ENCODE assay signal across 8 cellular contexts in the genomic region with DNA sequence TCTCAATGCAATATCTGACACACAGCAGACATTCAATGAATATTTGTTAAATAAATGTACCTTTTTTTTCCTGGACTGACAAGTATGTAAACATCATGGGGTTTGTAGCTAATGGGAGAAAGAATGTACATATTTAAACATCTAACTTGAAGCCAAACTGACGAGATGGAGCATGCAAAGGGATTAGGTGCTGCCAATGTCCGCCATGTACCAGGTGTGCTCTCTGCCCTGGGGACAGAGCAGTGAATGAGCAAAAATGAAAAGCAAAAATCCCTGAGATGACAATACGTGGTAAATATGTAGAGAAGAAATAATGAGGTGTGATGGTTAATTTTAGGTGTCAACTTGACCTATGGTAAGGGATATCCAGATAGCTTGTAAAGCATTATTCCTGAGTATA.
"Had no signal": no experiment of that assay in that cellular context is flagged by ENCODE, and none has a peak within 500 bp of the region (broad histone marks: within the 10 kb centered on the region; RNA-seq: fewer than 3 reads in every experiment).

No MANE protein-coding gene starts in this region.

- FAIRE-seq: G401.6, GM12878, GM12891, GM12892, GM18507, GM19239 had no signal

- DNase-seq: GDM1, GF-D8 had no signal

- H3K4me3 ChIP-seq: GM12878 had no signal

- ATAC-seq: GM12878 had no signal
